18 cellular contexts compared by ENCODE assay signal in genomic region chr9:120866651-120867050, GRCh38.
"Had no signal": no experiment of that assay in that cellular context is flagged by ENCODE, and none has a peak within 500 bp of the region (broad histone marks: within the 10 kb centered on the region; RNA-seq: fewer than 3 reads in every experiment).

No MANE protein-coding gene starts in this region.

- H3K9me3 Mint-ChIP-seq: activated CD8-positive, alpha-beta T cell treated with anti-CD3 and anti-CD28 coated beads for 36 hours; activated naive CD8-positive, alpha-beta T cell treated with anti-CD3 and anti-CD28 coated beads, Interleukin-2, amount 10 ng/mL, durations not matched to agents 7 days and 5 days; activated T-helper 2 cell treated with anti-CD3 and anti-CD28 coated beads, Interferon-gamma antibody, Interleukin-2, Interleukin-4, amounts not matched to agents 10 μg/mL and 5 μg/mL and 100 μg/mL, durations not matched to agents 14 hours and 24 hours and 36 hours; memory B cell; stimulated activated naive CD8-positive, alpha-beta T cell treated with anti-CD3 and anti-CD28 coated beads, Interleukin-15, amount 100 ng/mL, for 72 hours; WTC11 had no signal

- H3K27ac ChIP-seq: body of pancreas, dorsolateral prefrontal cortex, right atrium auricular region, suprapubic skin had no signal

- H3K4me3 ChIP-seq: body of pancreas, dorsolateral prefrontal cortex, right atrium auricular region, suprapubic skin had no signal

- ATAC-seq: activated CD8-positive, alpha-beta T cell treated with anti-CD3 and anti-CD28 coated beads for 36 hours; body of pancreas; naive thymus-derived CD4-positive, alpha-beta T cell; stimulated activated naive CD8-positive, alpha-beta T cell treated with anti-CD3 and anti-CD28 coated beads, Interleukin-15, amount 100 ng/mL, for 72 hours; WTC11 had no signal

- H3K27ac Mint-ChIP-seq: activated CD8-positive, alpha-beta T cell treated with anti-CD3 and anti-CD28 coated beads for 36 hours; activated naive CD8-positive, alpha-beta T cell treated with anti-CD3 and anti-CD28 coated beads, Interleukin-2, amount 10 ng/mL, durations not matched to agents 7 days and 5 days; activated T-helper 2 cell treated with anti-CD3 and anti-CD28 coated beads, Interferon-gamma antibody, Interleukin-2, Interleukin-4, amounts not matched to agents 10 μg/mL and 5 μg/mL and 100 μg/mL, durations not matched to agents 14 hours and 24 hours and 36 hours; memory B cell; WTC11 had no signal

- H3K27me3 ChIP-seq: body of pancreas, dorsolateral prefrontal cortex, right atrium auricular region, suprapubic skin had no signal

- DNase-seq: activated CD4-positive, alpha-beta T cell treated with anti-CD3 and anti-CD28 coated beads for 4 hours; activated CD8-positive, alpha-beta T cell treated with anti-CD3 and anti-CD28 coated beads for 36 hours; activated naive CD8-positive, alpha-beta T cell treated with anti-CD3 and anti-CD28 coated beads, Interleukin-2, amount 10 ng/mL, durations not matched to agents 7 days and 5 days; activated T-cell treated with anti-CD3 and anti-CD28 coated beads, Interleukin-2, amount 50 U/mL, for 1 hour; amygdala; body of pancreas; caudate nucleus; dorsolateral prefrontal cortex; foreskin fibroblast; naive thymus-derived CD4-positive, alpha-beta T cell; nucleus accumbens; stimulated activated naive CD8-positive, alpha-beta T cell treated with anti-CD3 and anti-CD28 coated beads, Interleukin-15, amount 100 ng/mL, for 72 hours; trophoblast cell had no signal

- H3K9me3 ChIP-seq: body of pancreas, right atrium auricular region, suprapubic skin had no signal

- H3K4me3 Mint-ChIP-seq: activated CD8-positive, alpha-beta T cell treated with anti-CD3 and anti-CD28 coated beads for 36 hours; activated naive CD8-positive, alpha-beta T cell treated with anti-CD3 and anti-CD28 coated beads, Interleukin-2, amount 10 ng/mL, durations not matched to agents 7 days and 5 days; memory B cell; naive thymus-derived CD4-positive, alpha-beta T cell; stimulated activated naive CD8-positive, alpha-beta T cell treated with anti-CD3 and anti-CD28 coated beads, Interleukin-15, amount 100 ng/mL, for 72 hours; WTC11 had no signal

- H3K27me3 Mint-ChIP-seq: activated CD8-positive, alpha-beta T cell treated with anti-CD3 and anti-CD28 coated beads for 36 hours; activated naive CD8-positive, alpha-beta T cell treated with anti-CD3 and anti-CD28 coated beads, Interleukin-2, amount 10 ng/mL, durations not matched to agents 7 days and 5 days; memory B cell; naive thymus-derived CD4-positive, alpha-beta T cell; stimulated activated naive CD8-positive, alpha-beta T cell treated with anti-CD3 and anti-CD28 coated beads, Interleukin-15, amount 100 ng/mL, for 72 hours had no signal
